Comparison of ENCODE assay signal across 33 cellular contexts in genomic region chrX:149607699-149608098, GRCh38. TPM values are rescaled to one million over a fixed set of nuclear protein-coding genes. Genes with fewer than 3 reads are reported as not detected.
"Had no signal": no experiment of that assay in that cellular context is flagged by ENCODE, and none has a peak within 500 bp of the region (broad histone marks: within the 10 kb centered on the region; RNA-seq: fewer than 3 reads in every experiment).

No MANE protein-coding gene starts in this region.

- H3K9me3 Mint-ChIP-seq: stimulated activated effector memory CD8-positive, alpha-beta T cell treated with anti-CD3 and anti-CD28 coated beads, Interleukin-12 subunit alpha, Interleukin-12 subunit beta, amount 100 ng/mL, for 72 hours; stimulated activated memory B cell treated with anti-CD40 and anti-IgM and Interleukin-4, amounts not matched to agents 10 μg/mL and 1 μg/mL and 100 μg/mL, for 72 hours; stimulated activated naive B cell treated with anti-CD40 and anti-IgM and Interleukin-4, amounts not matched to agents 10 μg/mL and 1 μg/mL and 100 μg/mL, for 72 hours; stimulated activated naive CD8-positive, alpha-beta T cell treated with anti-CD3 and anti-CD28 coated beads, Interleukin-15, amount 100 ng/mL, for 72 hours; stimulated activated naive CD8-positive, alpha-beta T cell treated with anti-CD3 and anti-CD28 coated beads, Interleukin-15, Interleukin-2, amounts not matched to agents 100 ng/mL and 50 ng/mL, for 24 hours; type B pancreatic cell had no signal

- H3K4me3 ChIP-seq: stomach, suprapubic skin, testis, thoracic aorta, thyroid gland, tibial artery, tibial nerve, transverse colon, upper lobe of left lung, upper lobe of right lung, uterus, vagina had no signal

- ATAC-seq: stimulated activated effector memory CD8-positive, alpha-beta T cell treated with anti-CD3 and anti-CD28 coated beads, Interleukin-12 subunit alpha, Interleukin-12 subunit beta, amount 100 ng/mL, for 72 hours; stimulated activated memory B cell treated with anti-CD40 and anti-IgM and Interleukin-4, amounts not matched to agents 10 μg/mL and 1 μg/mL and 100 μg/mL, for 72 hours; stimulated activated naive B cell treated with anti-CD40 and anti-IgM and Interleukin-4, amounts not matched to agents 10 μg/mL and 1 μg/mL and 100 μg/mL, for 72 hours; stimulated activated naive CD8-positive, alpha-beta T cell treated with anti-CD3 and anti-CD28 coated beads, Interleukin-15, amount 100 ng/mL, for 72 hours; stimulated activated naive CD8-positive, alpha-beta T cell treated with anti-CD3 and anti-CD28 coated beads, Interleukin-15, Interleukin-2, amounts not matched to agents 100 U/mL and 50 U/mL, for 24 hours; upper lobe of right lung had no signal

- H3K27ac Mint-ChIP-seq: stimulated activated effector memory CD8-positive, alpha-beta T cell treated with anti-CD3 and anti-CD28 coated beads, Interleukin-12 subunit alpha, Interleukin-12 subunit beta, amount 100 ng/mL, for 72 hours; stimulated activated memory B cell treated with anti-CD40 and anti-IgM and Interleukin-4, amounts not matched to agents 10 μg/mL and 1 μg/mL and 100 μg/mL, for 72 hours; stimulated activated naive B cell treated with anti-CD40 and anti-IgM and Interleukin-4, amounts not matched to agents 10 μg/mL and 1 μg/mL and 100 μg/mL, for 72 hours; stimulated activated naive CD8-positive, alpha-beta T cell treated with anti-CD3 and anti-CD28 coated beads, Interleukin-15, amount 100 ng/mL, for 72 hours; stimulated activated naive CD8-positive, alpha-beta T cell treated with anti-CD3 and anti-CD28 coated beads, Interleukin-15, Interleukin-2, amounts not matched to agents 100 ng/mL and 50 ng/mL, for 24 hours; type B pancreatic cell had no signal

- H3K27me3 ChIP-seq: stomach, suprapubic skin, testis, thyroid gland, tibial artery, tibial nerve, transverse colon, upper lobe of left lung, upper lobe of right lung, uterus, vagina had no signal

- H3K4me3 Mint-ChIP-seq: stimulated activated effector memory CD8-positive, alpha-beta T cell treated with anti-CD3 and anti-CD28 coated beads, Interleukin-12 subunit alpha, Interleukin-12 subunit beta, amount 100 ng/mL, for 72 hours; stimulated activated memory B cell treated with anti-CD40 and anti-IgM and Interleukin-4, amounts not matched to agents 10 μg/mL and 1 μg/mL and 100 μg/mL, for 72 hours; stimulated activated naive B cell treated with anti-CD40 and anti-IgM and Interleukin-4, amounts not matched to agents 10 μg/mL and 1 μg/mL and 100 μg/mL, for 72 hours; stimulated activated naive CD8-positive, alpha-beta T cell treated with anti-CD3 and anti-CD28 coated beads, Interleukin-15, amount 100 ng/mL, for 72 hours; stimulated activated naive CD8-positive, alpha-beta T cell treated with anti-CD3 and anti-CD28 coated beads, Interleukin-15, Interleukin-2, amounts not matched to agents 100 ng/mL and 50 ng/mL, for 24 hours; type B pancreatic cell had no signal

- H3K9me3 ChIP-seq: stomach, suprapubic skin, testis, thoracic aorta, thyroid gland, tibial artery, tibial nerve, transverse colon, upper lobe of left lung, upper lobe of right lung, uterus, vagina had no signal

- H3K4me1 ChIP-seq: stomach, suprapubic skin, testis, thyroid gland, tibial nerve, transverse colon, upper lobe of left lung, upper lobe of right lung, uterus, vagina had no signal

- DNase-seq: stimulated activated CD4-positive, alpha-beta T cell treated with anti-CD3 and anti-CD28 coated beads, Interleukin-2, amount 100 ng/mL, for 48 hours; stimulated activated CD4-positive, alpha-beta T cell treated with anti-CD3 and anti-CD28 coated beads, Interleukin-4, amount 100 ng/mL, for 1 hour; stimulated activated CD4-positive, alpha-beta T cell treated with anti-CD3 and anti-CD28 coated beads, Interleukin-4, amount 100 ng/mL, for 24 hours; stimulated activated CD4-positive, alpha-beta T cell treated with anti-CD3 and anti-CD28 coated beads, Interleukin-4, amount 100 ng/mL, for 4 hours; stimulated activated CD8-positive, alpha-beta memory T cell treated with anti-CD3 and anti-CD28 coated beads, Interleukin-4, amount 100 ng/mL, for 48 hours; stimulated activated naive B cell treated with anti-CD40 and anti-IgM and Interleukin-4, amounts not matched to agents 10 μg/mL and 1 μg/mL and 100 μg/mL, for 72 hours; stimulated activated naive CD4-positive, alpha-beta T cell; stimulated activated naive CD4-positive, alpha-beta T cell treated with Interleukin-2 at 50 U/mL for 16 hours; stimulated activated naive CD8-positive, alpha-beta T cell treated with anti-CD3 and anti-CD28 coated beads, Interleukin-15, amount 100 ng/mL, for 72 hours; stimulated activated naive CD8-positive, alpha-beta T cell treated with anti-CD3 and anti-CD28 coated beads, Interleukin-15, Interleukin-2, amounts not matched to agents 100 U/mL and 50 U/mL, for 24 hours; stomach; substantia nigra; testis; thyroid gland; tibial artery; transverse colon; trophoblast cell; upper lobe of left lung; upper lobe of right lung; uterus had no signal

- H3K36me3 ChIP-seq: thoracic aorta, thyroid gland, tibial artery, transverse colon, upper lobe of right lung, uterus, vagina had no signal

- FAIRE-seq: urothelium cell line had no signal

- H3K27me3 Mint-ChIP-seq: stimulated activated memory B cell treated with anti-CD40 and anti-IgM and Interleukin-4, amounts not matched to agents 10 μg/mL and 1 μg/mL and 100 μg/mL, for 72 hours; stimulated activated naive B cell treated with anti-CD40 and anti-IgM and Interleukin-4, amounts not matched to agents 10 μg/mL and 1 μg/mL and 100 μg/mL, for 72 hours; stimulated activated naive CD8-positive, alpha-beta T cell treated with anti-CD3 and anti-CD28 coated beads, Interleukin-15, amount 100 ng/mL, for 72 hours; stimulated activated naive CD8-positive, alpha-beta T cell treated with anti-CD3 and anti-CD28 coated beads, Interleukin-15, Interleukin-2, amounts not matched to agents 100 ng/mL and 50 ng/mL, for 24 hours; type B pancreatic cell had no signal

- H3K27ac ChIP-seq: stomach, suprapubic skin, testis, thoracic aorta, thyroid gland, tibial artery, tibial nerve, transverse colon, upper lobe of left lung, upper lobe of right lung, uterus, vagina had no signal

- H3K4me1 Mint-ChIP-seq: stimulated activated naive CD8-positive, alpha-beta T cell treated with anti-CD3 and anti-CD28 coated beads, Interleukin-15, amount 100 ng/mL, for 72 hours had no signal

RNA-seq across cellular contexts. Expression of gene HSFX2, which starts 12.6 kb away (rescaled TPM):
- total RNA-seq: temporal lobe, transverse colon, upper lobe of right lung, ureter, uterus, vagina had no signal

RNA-seq across cellular contexts. Expression of gene MAGEA9B, which starts 20.4 kb away (rescaled TPM):
- total RNA-seq: stomach, subcutaneous adipose tissue, suprapubic skin, thoracic aorta, thyroid gland, tibial nerve, transverse colon, upper lobe of left lung, upper lobe of right lung, ureter, urinary bladder, uterus, vagina had no signal
- polyA plus RNA-seq: stomach, urinary bladder had no signal

RNA-seq across cellular contexts. Expression of gene HSFX3, which starts 58.0 kb away (rescaled TPM):
- total RNA-seq: subcutaneous adipose tissue, suprapubic skin, temporal lobe, thoracic aorta, thyroid gland, tibial nerve, transverse colon, upper lobe of left lung, upper lobe of right lung, ureter, urinary bladder, uterus, vagina had no signal
- polyA plus RNA-seq: stomach, urinary bladder had no signal
